Comparison of ENCODE assay signal across 8 cellular contexts in the genomic region with DNA sequence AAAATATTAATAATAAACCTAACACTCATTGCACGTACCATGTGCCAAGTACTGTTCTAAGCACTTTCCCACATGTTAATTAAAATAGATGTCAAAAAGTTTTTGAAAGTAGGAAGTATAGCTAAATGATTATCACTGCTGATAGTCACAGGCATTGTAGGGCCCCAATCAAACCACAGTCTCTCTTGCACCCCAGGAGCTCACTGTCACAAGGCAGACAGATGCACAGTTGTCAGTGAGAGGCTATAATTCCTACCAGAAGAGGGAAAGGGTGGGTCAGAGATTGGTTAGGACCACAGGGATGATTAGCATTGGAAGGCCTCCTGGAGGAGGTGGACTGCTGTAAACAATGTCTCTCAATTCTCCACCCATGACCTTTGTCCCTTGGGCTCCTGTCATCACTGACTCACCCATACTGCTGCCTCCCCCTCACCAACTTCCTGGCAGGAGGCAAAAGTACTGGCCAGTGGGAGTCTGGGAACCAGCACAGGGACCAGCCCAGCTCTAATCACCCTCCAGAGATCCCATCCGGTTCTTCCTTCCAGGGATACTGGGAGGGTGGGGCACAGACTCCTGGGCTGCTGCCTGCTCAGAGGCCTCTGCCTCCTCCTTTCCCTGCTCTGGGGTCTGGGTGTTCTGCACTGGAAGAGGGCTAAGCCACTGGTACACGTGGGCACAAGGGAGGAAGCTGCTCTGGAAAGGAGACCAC. TPM values are rescaled to one million over a fixed set of nuclear protein-coding genes. Genes with fewer than 3 reads are reported as not detected.
DNase-seq lines count a peak whose midpoint lies in the region; ATAC-seq, FAIRE-seq and TF ChIP-seq lines count a peak whose summit lies in the region.

No MANE protein-coding gene starts in this region.

- DNase-seq in GM04503 (ENCODE audit: low read depth), result peak; percentile 95
- DNase-seq in LNCaP clone FGC (ENCODE audit: low read depth), result no peak
- peak; percentile 93 for DNase-seq in hepatocyte (ENCODE audit: low spot score)
- no peak for DNase-seq in GM12891 (ENCODE audit: insufficient read length, low spot score)
- no peak for DNase-seq in NCI-H1417 (lab: John Stamatoyannopoulos, UW)

- peaks cover 52% of the 10 kb centered on the region for H3K4me1 ChIP-seq in hepatocyte (ENCODE audit: insufficient read depth)
- peaks cover 31 to 71% (median 65%) of the 10 kb centered on the region in 3 donors for H3K4me1 ChIP-seq in skeletal muscle tissue (ENCODE audit: control insufficient read depth in 3 of 3, insufficient read depth in 3 of 3, low read length in 3 of 3)

- no peaks in the 10 kb centered on the region for H3K27me3 ChIP-seq in hepatocyte
- no peaks in the 10 kb centered on the region for H3K27me3 ChIP-seq in skeletal muscle tissue (ENCODE audit: control insufficient read depth in 3 of 3, insufficient read depth in 3 of 3, low read length in 3 of 3)

- no peaks in the 10 kb centered on the region for H4K20me1 ChIP-seq in hepatocyte (ENCODE audit: insufficient read depth, poor library complexity, severe bottlenecking)

- H3K27ac ChIP-seq in angular gyrus (ENCODE audit: low read depth, low read length) (peak overlapping the region; percentile 98), hepatocyte (peak overlapping the region; percentile 99), skeletal muscle tissue (ENCODE audit: low read depth, low read length) (peak overlapping the region; percentile 100)

- H3K9me3 ChIP-seq in hepatocyte (ENCODE audit: low read depth), result no peaks in the 10 kb centered on the region
- no peaks in the 10 kb centered on the region for H3K9me3 ChIP-seq in skeletal muscle tissue (ENCODE audit: control insufficient read depth in 3 of 3, low read length in 3 of 3)

- peak overlapping the region; percentile 92 for H3K4me2 ChIP-seq in hepatocyte

- H3K36me3 ChIP-seq in hepatocyte (replicated peaks; ENCODE audit: insufficient read depth, low read depth), result no peaks in the 10 kb centered on the region
- peaks cover 0 to 4% (median 0%) of the 10 kb centered on the region in 3 donors for H3K36me3 ChIP-seq in skeletal muscle tissue (ENCODE audit: control insufficient read depth in 3 of 3, insufficient read depth in 3 of 3, low read length in 3 of 3)

- no peak for TF ChIP-seq POLR2A in GM12891 (IDR thresholded peaks at IDR 0.05; ENCODE audit: low read depth, low read length)

- no peaks in the 10 kb centered on the region for H3K9me2 ChIP-seq in hepatocyte (replicated peaks; ENCODE audit: insufficient read depth)

- no peak overlapping the region for H2AFZ ChIP-seq in hepatocyte

- H3K9ac ChIP-seq in skeletal muscle tissue (ENCODE audit: low read depth in 1 of 3, low read length in 3 of 3), result peak overlapping the region; percentile 72 to 98 (median 92)

- no peak for TF ChIP-seq CTCF in LNCaP clone FGC (IDR thresholded peaks at IDR 0.05; ENCODE audit: control insufficient read depth, extremely low read depth, insufficient read depth)
- no peak for TF ChIP-seq CTCF in hepatocyte (IDR thresholded peaks at IDR 0.05; ENCODE audit: poor library complexity)

- H3K79me2 ChIP-seq in hepatocyte, result peaks cover 20% of the 10 kb centered on the region

- H3K4me3 ChIP-seq in LNCaP clone FGC (ENCODE audit: low read depth, low read length), result peak overlapping the region; percentile 84
- no peak overlapping the region for H3K4me3 ChIP-seq in hepatocyte
- H3K4me3 ChIP-seq in skeletal muscle tissue (ENCODE audit: low read length in 3 of 3), result peak overlapping the region in 2 of 3 donors; percentile 91 to 94

- no peak for FAIRE-seq in GM12891 (lab: Jason Lieb, UNC)

- no peak for ATAC-seq in GM21360 (IDR thresholded peaks at IDR 0.05; ENCODE audit: unreplicated experiment)

- 43% methylated on average over 3 of the region's 3 CpGs for WGBS in hepatocyte (ENCODE audit: low lambda C conversion rate, missing lambda C conversion rate)

TF ChIP-seq in GM12891, 5 proteins besides CTCF, POLR2A, EP300 and RAD21:
- TF ChIP-seq PAX5 (IDR thresholded peaks at IDR 0.05; ENCODE audit: insufficient read depth, low read length, severe bottlenecking), result no peak
- TF ChIP-seq TAF1 (IDR thresholded peaks at IDR 0.05; ENCODE audit: low read depth, low read length), result no peak
- no peak for TF ChIP-seq POLR2AphosphoS5 (IDR thresholded peaks at IDR 0.05; ENCODE audit: low read depth, low read length)
- no peak for TF ChIP-seq SPI1 (IDR thresholded peaks at IDR 0.05; ENCODE audit: low read depth, low read length)
- no peak for TF ChIP-seq POU2F2 (IDR thresholded peaks at IDR 0.05; ENCODE audit: low read depth, low read length)

RNA-seq across cellular contexts. Expression of a gene that starts 1.1 kb away (rescaled TPM):
- 69.8 and 74.4 TPM in 2 replicates for total RNA-seq in hepatocyte
- polyA plus RNA-seq in hepatocyte, result 97.4 and 117 TPM in 2 replicates
- total RNA-seq in skeletal muscle tissue, result 14.6 TPM
- 161 TPM for polyA plus RNA-seq in GM12891 (2012; ENCODE audit: low read depth, missing spikeins)

RNA-seq across cellular contexts. Expression of a gene that starts 18.9 kb away (rescaled TPM):
- total RNA-seq in hepatocyte (5.5 and 13.2 TPM in 2 replicates), skeletal muscle tissue (1.0 TPM)
- 6.5 and 9.4 TPM in 2 replicates for polyA plus RNA-seq in hepatocyte
- 0.85 TPM for polyA plus RNA-seq in GM12891 (2012; ENCODE audit: low read depth, missing spikeins)

RNA-seq across cellular contexts. Expression of a gene that starts 37.3 kb away (rescaled TPM):
- total RNA-seq in hepatocyte (17.3 and 24.0 TPM in 2 replicates), skeletal muscle tissue (2.6 TPM)
- polyA plus RNA-seq in hepatocyte, result 20.2 and 25.0 TPM in 2 replicates
- 17.9 TPM for polyA plus RNA-seq in GM12891 (2012; ENCODE audit: low read depth, missing spikeins)

RNA-seq across cellular contexts. Expression of a gene that starts 47.2 kb away (rescaled TPM):
- total RNA-seq in hepatocyte (146 and 152 TPM in 2 replicates), skeletal muscle tissue (163 TPM)
- 242 TPM in 2 replicates for polyA plus RNA-seq in hepatocyte
- polyA plus RNA-seq in GM12891 (2012; ENCODE audit: low read depth, missing spikeins), result 202 TPM

RNA-seq across cellular contexts. Expression of a gene that starts 49.4 kb away (rescaled TPM):
- 0.16 TPM in 1 of 2 replicates, not detected in the other for total RNA-seq in hepatocyte
- 0.07 and 0.26 TPM in 2 replicates for polyA plus RNA-seq in hepatocyte
- total RNA-seq in skeletal muscle tissue, result 1.0 TPM
- 37.0 TPM for polyA plus RNA-seq in GM12891 (2012; ENCODE audit: low read depth, missing spikeins)

Comparison
In these comparisons a context has a peak if more than half of its experiments do, and no peak if none do; other contexts are left out.
1. DNase-seq: peak in GM04503 (single experiment) and hepatocyte (single experiment); none in LNCaP clone FGC (single experiment), GM12891 (single experiment) and NCI-H1417 (0 of 3).
2. Peak in every context shown above with its lines, with median percentiles within 50 percentile points of each other: H3K27ac ChIP-seq.